25 cellular contexts compared by ENCODE assay signal in the genomic region with DNA sequence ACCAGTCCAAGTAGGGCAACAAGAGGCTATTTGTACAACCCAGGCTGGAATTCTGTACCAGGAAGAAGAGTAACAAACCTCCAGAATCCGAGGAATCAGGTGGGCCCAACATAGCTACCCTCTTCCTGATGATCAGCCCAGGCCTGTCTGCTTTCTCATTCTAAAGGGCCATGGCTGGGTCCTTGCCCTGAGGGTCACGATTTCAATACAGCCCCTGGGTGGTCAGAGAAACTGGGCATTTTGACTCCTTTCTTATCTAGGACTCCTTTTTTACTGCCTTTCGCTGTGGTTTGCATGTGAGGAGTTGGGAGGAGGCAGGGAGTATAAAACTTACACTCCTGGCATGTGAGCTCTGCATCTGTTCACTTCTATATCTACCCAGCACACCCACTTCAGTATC.
"Had no signal": no experiment of that assay in that cellular context is flagged by ENCODE, and none has a peak within 500 bp of the region (broad histone marks: within the 10 kb centered on the region; RNA-seq: fewer than 3 reads in every experiment).

No MANE protein-coding gene starts in this region.

- H3K4me1 ChIP-seq: suprapubic skin, transverse colon, upper lobe of right lung, uterus had no signal

- ATAC-seq: gastrocnemius medialis; left ventricle myocardium superior; lower lobe of right lung; mucosa of descending colon; natural killer cell treated with Interleukin-12 subunit alpha and Interleukin-12 subunit beta and Interleukin-15 and Interleukin-18, amount 100 ng/mL, for 72 hours; sciatic nerve; stimulated activated naive CD8-positive, alpha-beta T cell treated with anti-CD3 and anti-CD28 coated beads, Interleukin-15, amount 100 ng/mL, for 72 hours; upper lobe of right lung had no signal

- H3K4me3 ChIP-seq: coronary artery, gastrocnemius medialis, lower lobe of right lung, mucosa of descending colon, smooth muscle cell, suprapubic skin, transverse colon, upper lobe of right lung, uterus had no signal

- H3K9me3 ChIP-seq: gastrocnemius medialis, lower lobe of right lung, mucosa of descending colon, neutrophil, suprapubic skin, transverse colon, upper lobe of right lung, uterus had no signal

- DNase-seq: dermis blood vessel endothelial cell; effector memory CD4-positive, alpha-beta T cell; erythroblast; gastrocnemius medialis; head of caudate nucleus; left ventricle myocardium superior; lower lobe of right lung; mucosa of descending colon; naive B cell; stimulated activated CD4-positive, alpha-beta T cell treated with anti-CD3 and anti-CD28 coated beads, Interleukin-12 subunit alpha, Interleukin-12 subunit beta, amount 100 ng/mL, for 4 hours; stimulated activated CD4-positive, alpha-beta T cell treated with anti-CD3 and anti-CD28 coated beads, Interleukin-1b, Interleukin-23, amount 100 ng/mL, for 48 hours; stimulated activated CD4-positive, alpha-beta T cell treated with anti-CD3 and anti-CD28 coated beads, Interleukin-4, amount 100 ng/mL, for 1 hour; stimulated activated CD8-positive, alpha-beta memory T cell treated with anti-CD3 and anti-CD28 coated beads, Interleukin-4, amount 100 ng/mL, for 48 hours; stimulated activated naive CD4-positive, alpha-beta T cell; stimulated activated naive CD8-positive, alpha-beta T cell treated with anti-CD3 and anti-CD28 coated beads, Interleukin-15, amount 100 ng/mL, for 72 hours; transverse colon; upper lobe of right lung; uterus had no signal

- H3K27me3 ChIP-seq: gastrocnemius medialis, neutrophil, upper lobe of right lung, uterus had no signal

- H3K36me3 ChIP-seq: gastrocnemius medialis, lower lobe of right lung, neutrophil, suprapubic skin, transverse colon, upper lobe of right lung, uterus had no signal

- H3K27ac ChIP-seq: coronary artery, gastrocnemius medialis, lower lobe of right lung, neutrophil, parathyroid adenoma, suprapubic skin, transverse colon, upper lobe of right lung, uterus had no signal
